ENCODE assay signal across 10 cellular contexts in the genomic region with DNA sequence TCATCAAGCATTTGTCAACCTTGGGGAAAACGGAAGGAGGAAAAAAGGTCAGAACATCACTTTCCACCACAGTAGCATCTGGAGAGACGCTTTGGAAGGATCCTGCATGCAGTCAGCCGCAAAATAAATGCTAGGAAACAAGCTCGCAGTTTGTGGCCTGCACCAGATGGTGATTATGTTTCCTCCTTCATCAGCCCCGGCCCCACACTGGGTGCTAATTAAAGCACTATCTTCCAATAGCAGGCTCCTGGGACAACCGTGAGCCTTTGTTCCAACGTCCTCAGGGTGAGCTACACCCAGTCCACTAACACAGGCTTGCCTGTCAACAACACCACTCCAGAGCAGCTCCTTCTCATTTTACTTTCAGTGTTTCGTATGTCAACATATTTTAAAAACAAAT.
DNase-seq lines count a peak whose midpoint lies in the region; ATAC-seq, FAIRE-seq and TF ChIP-seq lines count a peak whose summit lies in the region.
"Had no signal": no experiment of that assay in that cellular context is flagged by ENCODE, and none has a peak within 500 bp of the region (broad histone marks: within the 10 kb centered on the region; RNA-seq: fewer than 3 reads in every experiment).

No MANE protein-coding gene starts in this region.

- ATAC-seq in pancreas, result peak in 3 of 4 donors; percentile 29 to 84 (median 83)
- no peak for ATAC-seq in HG03378 (IDR thresholded peaks at IDR 0.05; ENCODE audit: unreplicated experiment)

- no peaks in the 10 kb centered on the region for H3K36me3 ChIP-seq in endocrine pancreas (ENCODE audit: control insufficient read depth, insufficient read depth, low read length)
- peaks cover 0 to 5% (median 0%) of the 10 kb centered on the region in 3 donors for H3K36me3 ChIP-seq in pancreas

- TF ChIP-seq CTCF in pancreas (IDR thresholded peaks at IDR 0.05), result no peak

- H3K4me1 ChIP-seq in endocrine pancreas (ENCODE audit: control insufficient read depth, insufficient read depth, low read length) (no peaks in the 10 kb centered on the region), pancreas (no peaks in the 10 kb centered on the region)

- H3K9ac ChIP-seq in endocrine pancreas (ENCODE audit: control insufficient read depth, insufficient read depth, low read length), result no peak overlapping the region

- peak; percentile 5 for DNase-seq in NCI-H748 (lab: John Stamatoyannopoulos, UW; ENCODE audit: unreplicated experiment)
- DNase-seq in NCI-H748 treated with DMSO at 0.1 percent for 48 hours (lab: John Stamatoyannopoulos, UW), result no peak
- peak; percentile 23 to 46 for DNase-seq in NCI-H526 (lab: John Stamatoyannopoulos, UW)
- no peak for DNase-seq in pancreas
- DNase-seq in stimulated activated CD4-positive, alpha-beta T cell treated with anti-CD3 and anti-CD28 coated beads, Interleukin-2, amount 100 ng/mL, for 48 hours, result no peak
- no peak for DNase-seq in activated effector memory CD4-positive, alpha-beta T cell treated with Interleukin-2 at 50 U/mL for 16 hours
- DNase-seq: NCI-H187 had no signal

- intact Hi-C loops in pancreas (cut with DNase I), result loop anchor here in 1 of 3 donors (10.0 kb wide), 1 partner anchor 47 kb away; no protein-coding TSS in a partner anchor

- H3K27me3 ChIP-seq in endocrine pancreas (ENCODE audit: control insufficient read depth, insufficient read depth, low read length) (no peaks in the 10 kb centered on the region), pancreas (no peaks in the 10 kb centered on the region)

- H3K4me3 ChIP-seq in endocrine pancreas (ENCODE audit: control insufficient read depth, insufficient read depth, low read length) (peak overlapping the region; percentile 60), pancreas (no peak overlapping the region)

- H3K27ac ChIP-seq in pancreas, result no peak overlapping the region

- WGBS in pancreas, 2 donors, result 76 to 77% methylated on average over 8 of the region's 8 CpGs

- FAIRE-seq in pancreas (lab: Jason Lieb, UNC), result no peak
- FAIRE-seq: G401.6 had no signal

- H3K9me3 ChIP-seq in endocrine pancreas (ENCODE audit: control insufficient read depth, low read length), result no peaks in the 10 kb centered on the region
- H3K9me3 ChIP-seq in pancreas, result no peaks in the 10 kb centered on the region

Comparison
In these comparisons a context has a peak if more than half of its experiments do, and no peak if none do; other contexts are left out.
1. DNase-seq: peak in NCI-H748 (single experiment) and NCI-H526 (2 of 2); none in NCI-H748 treated with DMSO at 0.1 percent for 48 hours (single experiment), pancreas (0 of 6), stimulated activated CD4-positive, alpha-beta T cell treated with anti-CD3 and anti-CD28 coated beads, Interleukin-2, amount 100 ng/mL, for 48 hours (0 of 2) and activated effector memory CD4-positive, alpha-beta T cell treated with Interleukin-2 at 50 U/mL for 16 hours (single experiment).